In the genomic region with DNA sequence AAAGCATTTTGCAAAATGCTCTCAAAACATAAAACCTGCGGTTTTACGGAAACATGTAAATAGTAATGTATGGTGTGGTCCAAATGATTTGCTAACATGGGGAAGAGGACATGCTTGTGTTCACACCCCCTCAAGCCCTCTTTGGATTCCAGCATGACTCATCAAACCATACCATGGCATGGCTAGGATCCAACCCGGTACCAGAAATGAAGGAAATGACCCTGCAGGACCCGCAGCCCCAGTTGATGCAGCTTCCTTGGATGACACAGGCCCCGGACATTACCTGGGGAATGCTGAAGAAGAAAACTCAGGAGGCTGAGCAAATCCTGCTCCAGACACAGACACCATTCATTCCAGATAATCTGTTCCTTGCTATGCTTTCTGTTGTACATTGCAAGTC, we compare ENCODE assay signal across 15 cellular contexts.
"Had no signal": no experiment of that assay in that cellular context is flagged by ENCODE, and none has a peak within 500 bp of the region (broad histone marks: within the 10 kb centered on the region; RNA-seq: fewer than 3 reads in every experiment).

No MANE protein-coding gene starts in this region.

- H3K4me1 ChIP-seq: left ventricle myocardium inferior had no signal

- H3K27ac Mint-ChIP-seq: T-cell had no signal

- ATAC-seq: activated CD4-positive, CD25-positive, alpha-beta regulatory T cell treated with anti-CD3 and anti-CD28 coated beads, Interleukin-2, amount 50 U/mL, for 24 hours; esophagus mucosa; natural killer cell treated with Interleukin-12 subunit alpha and Interleukin-12 subunit beta and Interleukin-15 and Interleukin-18, amount 100 ng/mL, for 72 hours; T-cell had no signal

- DNase-seq: activated naive CD4-positive, alpha-beta T cell; anterior cingulate cortex; hypothalamus; kidney; left ventricle myocardium inferior; mesendoderm; stimulated activated CD4-positive, alpha-beta T cell treated with anti-CD3 and anti-CD28 coated beads, Interleukin-4, amount 100 ng/mL, for 1 hour; stimulated activated naive CD4-positive, alpha-beta T cell treated with Interleukin-2 at 50 U/mL for 16 hours; substantia nigra; T-cell; T-helper 9 cell had no signal

- H3K27me3 Mint-ChIP-seq: natural killer cell treated with Interleukin-12 subunit alpha and Interleukin-12 subunit beta and Interleukin-15 and Interleukin-18, amount 100 ng/mL, for 72 hours; type B pancreatic cell had no signal

- H3K27ac ChIP-seq: left ventricle myocardium inferior had no signal

- H3K36me3 Mint-ChIP-seq: T-cell, type B pancreatic cell had no signal

- H3K4me3 ChIP-seq: left ventricle myocardium inferior had no signal

- H3K36me3 ChIP-seq: left ventricle myocardium inferior had no signal

- H3K4me3 Mint-ChIP-seq: natural killer cell treated with Interleukin-12 subunit alpha and Interleukin-12 subunit beta and Interleukin-15 and Interleukin-18, amount 100 ng/mL, for 72 hours; T-cell; type B pancreatic cell had no signal

- H3K4me1 Mint-ChIP-seq: T-cell had no signal
